ENCODE assay signal across 10 cellular contexts in genomic region chr2:215773728-215774127, GRCh38.
A peak's percentile ranks its signal among the peaks of the same experiment; 100 is the strongest.
DNase-seq lines count a peak whose midpoint lies in the region; ATAC-seq lines count a peak whose summit lies in the region.
"Had no signal": no experiment of that assay in that cellular context is flagged by ENCODE, and none has a peak within 500 bp of the region (broad histone marks: within the 10 kb centered on the region; RNA-seq: fewer than 3 reads in every experiment).

No MANE protein-coding gene starts in this region.

- peaks cover 34% of the 10 kb centered on the region for H3K4me1 ChIP-seq in muscle layer of colon (ENCODE audit: insufficient read depth, low read length)

- DNase-seq in AG08396 (ENCODE audit: low spot score) (peak; percentile 77), HK-2 (ENCODE audit: unreplicated experiment) (peak; percentile 67), brain pericyte (ENCODE audit: low read depth, low spot score) (peak; percentile 93), pons (ENCODE audit: low spot score) (no peak), DMS114 treated with DMSO at 0.1 percent for 48 hours (lab: John Stamatoyannopoulos, UW; ENCODE audit: unreplicated experiment) (no peak), DMS153 (lab: John Stamatoyannopoulos, UW) (no peak)
- DNase-seq: DMS79 treated with DMSO at 0.1 percent for 48 hours, NCI-H1105 treated with DMSO at 0.1 percent for 48 hours had no signal

- no peak overlapping the region for H3K4me3 ChIP-seq in muscle layer of colon (ENCODE audit: low read depth in 1 of 2, low read length in 2 of 2)

- no peaks in the 10 kb centered on the region for H3K27me3 ChIP-seq in muscle layer of colon (ENCODE audit: control insufficient read depth in 1 of 2, insufficient read depth in 2 of 2, low read length in 2 of 2)

- H3K36me3 ChIP-seq in muscle layer of colon (ENCODE audit: insufficient read depth, low read length): no peaks in the 10 kb centered on the region

- ATAC-seq in HG02763 (IDR thresholded peaks at IDR 0.05; ENCODE audit: unreplicated experiment): no peak

- peak overlapping the region; percentile 38 for H3K27ac ChIP-seq in muscle layer of colon (ENCODE audit: low read depth, low read length)

- H3K9me3 ChIP-seq in muscle layer of colon (ENCODE audit: low read length): no peaks in the 10 kb centered on the region

- no peak overlapping the region for H3K9ac ChIP-seq in muscle layer of colon (ENCODE audit: low read length)

Comparison
In these comparisons a context has a peak if more than half of its experiments do, and no peak if none do; other contexts are left out.
1. DNase-seq: peak in AG08396 (single experiment), HK-2 (single experiment) and brain pericyte (single experiment); none in pons (single experiment), DMS114 treated with DMSO at 0.1 percent for 48 hours (single experiment) and DMS153 (single experiment).